Comparison of ENCODE assay signal across 15 cellular contexts in genomic region chr15:95857758-95858157, GRCh38.
DNase-seq lines count a peak whose midpoint lies in the region; FAIRE-seq and TF ChIP-seq lines count a peak whose summit lies in the region.
"Had no signal": no experiment of that assay in that cellular context is flagged by ENCODE, and none has a peak within 500 bp of the region (broad histone marks: within the 10 kb centered on the region; RNA-seq: fewer than 3 reads in every experiment).

No MANE protein-coding gene starts in this region.

- H3K9me3 Mint-ChIP-seq in HFFc6, result no peaks in the 10 kb centered on the region

- peak overlapping the region; percentile 79 for H3K9ac ChIP-seq in adipocyte (ENCODE audit: low read length)
- H3K9ac ChIP-seq: BLaER1 treated with 17β-estradiol and CSF1 and Interleukin-3, amounts not matched to agents 10 nM and 100 nM; KMS-11 had no signal

- H3K9me3 ChIP-seq in adipocyte (ENCODE audit: control insufficient read depth, low read length) (no peaks in the 10 kb centered on the region), tibial nerve (no peaks in the 10 kb centered on the region), A673 (ENCODE audit: low read depth, low read length, poor library complexity, severe bottlenecking) (no peaks in the 10 kb centered on the region)
- H3K9me3 ChIP-seq: BLaER1 treated with 17β-estradiol and CSF1 and Interleukin-3, amounts not matched to agents 10 nM and 100 nM had no signal

- no peaks in the 10 kb centered on the region; the same call in 1 of the 2 replicates for H3K36me3 Mint-ChIP-seq in HFFc6 (ENCODE audit: low read depth)

- H3K27ac Mint-ChIP-seq in HFFc6, result peak overlapping the region; percentile 70

- H3K4me1 ChIP-seq in adipocyte (ENCODE audit: control insufficient read depth, insufficient read depth, low read length) (peaks cover 25% of the 10 kb centered on the region), tibial nerve (peaks cover 0 to 13% (median 6%) of the 10 kb centered on the region in 4 donors), A673 (ENCODE audit: insufficient read depth, low read length, poor library complexity, severe bottlenecking) (no peaks in the 10 kb centered on the region)

- peak overlapping the region in 2 of 4 donors; percentile 15 to 42 for H3K27ac ChIP-seq in tibial nerve
- H3K27ac ChIP-seq in A673 (ENCODE audit: low read depth, low read length, poor library complexity, severe bottlenecking), result no peak overlapping the region
- H3K27ac ChIP-seq: BLaER1 treated with 17β-estradiol and CSF1 and Interleukin-3, amounts not matched to agents 10 nM and 100 nM; KMS-11 had no signal

- FAIRE-seq in frontal cortex (lab: Jason Lieb, UNC), result no peak

- TF ChIP-seq CTCF in HFFc6 (IDR thresholded peaks at IDR 0.05) (no peak), fibroblast of villous mesenchyme (IDR thresholded peaks at IDR 0.05; ENCODE audit: insufficient read depth, low read depth, low read length) (no peak), tibial nerve (IDR thresholded peaks at IDR 0.05) (no peak), A673 (conservative IDR thresholded peaks at IDR 0.05; ENCODE audit: low read depth, low read length) (no peak)

- H3K27me3 ChIP-seq in adipocyte (replicated peaks; ENCODE audit: control insufficient read depth, insufficient read depth, low read length) (no peaks in the 10 kb centered on the region), tibial nerve (no peaks in the 10 kb centered on the region), A673 (replicated peaks; ENCODE audit: insufficient read depth, low read depth, low read length, poor library complexity) (no peaks in the 10 kb centered on the region)
- H3K27me3 ChIP-seq: BLaER1 treated with 17β-estradiol and CSF1 and Interleukin-3, amounts not matched to agents 10 nM and 100 nM had no signal

- POLR2A ChIA-PET in A673 (lab: Charles Lee; ENCODE audit: low non-redundant PET), result no interaction called here

- TF ChIP-seq EP300 in tibial nerve (IDR thresholded peaks at IDR 0.05), result peak; percentile 68 to 70

- DNase-seq in HFFc6 (no peak), adipocyte (ENCODE audit: low read depth) (no peak), fibroblast of villous mesenchyme (ENCODE audit: low read depth) (peak; percentile 60), tibial nerve (ENCODE audit: low spot score in 2 of 2) (no peak), SK-N-DZ (ENCODE audit: low spot score) (no peak), A673 (ENCODE audit: low spot score) (no peak), frontal cortex (ENCODE audit: low spot score in 2 of 2) (no peak)
- DNase-seq: MM.1S, NCI-H1105, NCI-H1694 treated with DMSO at 0.1 percent for 48 hours, NCI-H446, NCI-H748 treated with DMSO at 0.1 percent for 48 hours, SHP77 had no signal

- BruUV-seq in A673 (replicated peaks; lab: Mats Ljungman, UMichigan), result no TSS peak

- intact Hi-C loops in A673 (cut with micrococcal nuclease; ENCODE audit: unreplicated experiment), result no loop called here

- H3K4me3 ChIP-seq in adipocyte (ENCODE audit: low read length) (peak overlapping the region; percentile 50), fibroblast of villous mesenchyme (ENCODE audit: low read depth, low read length) (no peak overlapping the region), tibial nerve (no peak overlapping the region), A673 (ENCODE audit: low read depth, low read length, poor library complexity, severe bottlenecking) (no peak overlapping the region)
- H3K4me3 ChIP-seq: BLaER1 treated with 17β-estradiol and CSF1 and Interleukin-3, amounts not matched to agents 10 nM and 100 nM had no signal

- peak overlapping the region; percentile 51; the same call in 1 of the 2 replicates for H3K4me3 Mint-ChIP-seq in HFFc6

- TF ChIP-seq POLR2A in tibial nerve (IDR thresholded peaks at IDR 0.05), result no peak

- H3K27me3 Mint-ChIP-seq in HFFc6 (ENCODE audit: insufficient read depth), result no peaks in the 10 kb centered on the region

- CTCF ChIA-PET in A673 (lab: Charles Lee), result no interaction called here

- H3K36me3 ChIP-seq in adipocyte (ENCODE audit: control insufficient read depth, insufficient read depth, low read length, severe bottlenecking) (no peaks in the 10 kb centered on the region), tibial nerve (no peaks in the 10 kb centered on the region), A673 (ENCODE audit: insufficient read depth, low read length, poor library complexity, severe bottlenecking) (no peaks in the 10 kb centered on the region)
- H3K36me3 ChIP-seq: BLaER1 treated with 17β-estradiol and CSF1 and Interleukin-3, amounts not matched to agents 10 nM and 100 nM had no signal

- H3K4me1 Mint-ChIP-seq in HFFc6 (ENCODE audit: low read depth), result peaks cover 32% of the 10 kb centered on the region
